In the genomic region with DNA sequence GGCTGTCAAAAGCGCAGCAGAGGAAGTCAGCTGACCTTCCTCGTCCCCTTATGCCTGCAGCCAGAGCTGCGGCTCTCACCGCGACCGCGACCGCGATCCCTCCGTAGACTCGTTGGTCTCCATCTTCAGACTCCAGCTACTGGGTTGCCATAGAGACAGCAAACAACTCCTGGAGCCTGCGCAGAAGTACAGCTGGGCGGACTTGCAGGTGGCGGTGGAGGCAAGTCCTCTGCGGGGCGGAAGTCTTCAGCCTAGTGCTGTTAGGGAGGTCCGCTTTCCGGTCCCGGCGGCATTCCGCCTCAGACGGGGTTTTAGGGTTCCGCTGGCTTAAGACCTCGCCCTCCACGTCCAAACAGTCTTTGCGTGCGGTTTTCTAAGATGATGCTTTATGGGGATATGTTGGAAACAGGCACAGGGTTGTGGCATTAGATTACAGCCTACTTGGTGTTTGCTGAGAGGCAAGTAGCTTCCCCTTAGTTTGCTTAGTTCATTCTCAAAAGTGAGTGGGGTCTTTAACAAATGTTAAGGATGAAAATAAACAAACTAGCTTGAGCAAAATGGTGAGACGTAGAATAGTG, we compare ENCODE assay signal across 9 cellular contexts. TPM values are rescaled to one million over a fixed set of nuclear protein-coding genes. Genes with fewer than 3 reads are reported as not detected.
DNase-seq lines count a peak whose midpoint lies in the region; ATAC-seq and TF ChIP-seq lines count a peak whose summit lies in the region.
"Had no signal": no experiment of that assay in that cellular context is flagged by ENCODE, and none has a peak within 500 bp of the region (broad histone marks: within the 10 kb centered on the region; RNA-seq: fewer than 3 reads in every experiment).

A gene with protein sequence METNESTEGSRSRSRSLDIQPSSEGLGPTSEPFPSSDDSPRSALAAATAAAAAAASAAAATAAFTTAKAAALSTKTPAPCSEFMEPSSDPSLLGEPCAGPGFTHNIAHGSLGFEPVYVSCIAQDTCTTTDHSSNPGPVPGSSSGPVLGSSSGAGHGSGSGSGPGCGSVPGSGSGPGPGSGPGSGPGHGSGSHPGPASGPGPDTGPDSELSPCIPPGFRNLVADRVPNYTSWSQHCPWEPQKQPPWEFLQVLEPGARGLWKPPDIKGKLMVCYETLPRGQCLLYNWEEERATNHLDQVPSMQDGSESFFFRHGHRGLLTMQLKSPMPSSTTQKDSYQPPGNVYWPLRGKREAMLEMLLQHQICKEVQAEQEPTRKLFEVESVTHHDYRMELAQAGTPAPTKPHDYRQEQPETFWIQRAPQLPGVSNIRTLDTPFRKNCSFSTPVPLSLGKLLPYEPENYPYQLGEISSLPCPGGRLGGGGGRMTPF (minus strand): TSS at position 238 of the 578 bp plus-strand sequence. CDS start 115 bp downstream, at position 123.

- H3K27me3 ChIP-seq in BE2C (no peaks in the 10 kb centered on the region), liver (ENCODE audit: control insufficient read depth in 4 of 4, insufficient read depth in 4 of 4, low read length in 3 of 4) (no peaks in the 10 kb centered on the region)

- peak within 1 kb of the TSS; percentile 71 for H3K4me3 ChIP-seq in BE2C (ENCODE audit: low read depth, low read length)
- peak within 1 kb of the TSS; percentile 45 to 62 (median 49) for H3K4me3 ChIP-seq in liver (ENCODE audit: low read depth in 1 of 3, low read length in 3 of 3)

- DNase-seq in BE2C, result peak; percentile 92
- peak; percentile 97 for DNase-seq in GM19240 (ENCODE audit: insufficient read length, low spot score)
- DNase-seq in NCI-H524 (lab: John Stamatoyannopoulos, UW), result peak; percentile 87 to 95
- peak; percentile 71 to 92 for DNase-seq in activated CD4-positive, alpha-beta T cell treated with anti-CD3 and anti-CD28 coated beads, Interleukin-2, amount 50 U/mL, for 24 hours (ENCODE audit: low read depth in 1 of 2, low spot score in 1 of 2)
- DNase-seq in dermis blood vessel endothelial cell, result peak; percentile 94
- DNase-seq in stimulated activated CD4-positive, alpha-beta T cell treated with anti-CD3 and anti-CD28 coated beads, Interleukin-4, amount 100 ng/mL, for 1 hour, result peak; percentile 89

- peak within 1 kb of the TSS in 1 of 2 donors; percentile 37 for H3K9ac ChIP-seq in liver (ENCODE audit: low read depth in 1 of 2, low read length in 2 of 2)

- no peaks in the 10 kb centered on the region for H3K9me3 ChIP-seq in BE2C
- no peaks in the 10 kb centered on the region for H3K9me3 ChIP-seq in liver (ENCODE audit: control insufficient read depth in 4 of 4, low read length in 3 of 4)

- TF ChIP-seq RAD21 in liver (IDR thresholded peaks at IDR 0.05), result peak in 1 of 2 donors; percentile 30

- ATAC-seq in HG03457 (IDR thresholded peaks at IDR 0.05; ENCODE audit: unreplicated experiment), result peak; percentile 55

- 7% methylated on average over 28 of the region's 28 CpGs for WGBS in liver

- H3K36me3 ChIP-seq in BE2C, result no peaks in the 10 kb centered on the region
- peaks cover 0 to 11% (median 5%) of the 10 kb centered on the region in 4 donors for H3K36me3 ChIP-seq in liver (ENCODE audit: control insufficient read depth in 4 of 4, insufficient read depth in 3 of 4, low read depth in 1 of 4, low read length in 3 of 4)

- peak within 1 kb of the TSS; percentile 64 to 100 for H3K27ac ChIP-seq in liver (ENCODE audit: low read depth in 1 of 2, low read length in 2 of 2)

- no peak for TF ChIP-seq CTCF in BE2C (IDR thresholded peaks at IDR 0.05; ENCODE audit: low read depth, low read length)
- no peak for TF ChIP-seq CTCF in liver (IDR thresholded peaks at IDR 0.05; ENCODE audit: low read depth, low read length, missing input control)

- H3K4me1 ChIP-seq in BE2C, result peaks cover 8% of the 10 kb centered on the region
- H3K4me1 ChIP-seq in liver (ENCODE audit: control insufficient read depth in 4 of 4, insufficient read depth in 4 of 4, low read length in 3 of 4), result peaks cover 16 to 39% (median 35%) of the 10 kb centered on the region in 4 donors

TF ChIP-seq in liver, 16 proteins besides CTCF, POLR2A, EP300 and RAD21:
- TF ChIP-seq, protein P1, sequence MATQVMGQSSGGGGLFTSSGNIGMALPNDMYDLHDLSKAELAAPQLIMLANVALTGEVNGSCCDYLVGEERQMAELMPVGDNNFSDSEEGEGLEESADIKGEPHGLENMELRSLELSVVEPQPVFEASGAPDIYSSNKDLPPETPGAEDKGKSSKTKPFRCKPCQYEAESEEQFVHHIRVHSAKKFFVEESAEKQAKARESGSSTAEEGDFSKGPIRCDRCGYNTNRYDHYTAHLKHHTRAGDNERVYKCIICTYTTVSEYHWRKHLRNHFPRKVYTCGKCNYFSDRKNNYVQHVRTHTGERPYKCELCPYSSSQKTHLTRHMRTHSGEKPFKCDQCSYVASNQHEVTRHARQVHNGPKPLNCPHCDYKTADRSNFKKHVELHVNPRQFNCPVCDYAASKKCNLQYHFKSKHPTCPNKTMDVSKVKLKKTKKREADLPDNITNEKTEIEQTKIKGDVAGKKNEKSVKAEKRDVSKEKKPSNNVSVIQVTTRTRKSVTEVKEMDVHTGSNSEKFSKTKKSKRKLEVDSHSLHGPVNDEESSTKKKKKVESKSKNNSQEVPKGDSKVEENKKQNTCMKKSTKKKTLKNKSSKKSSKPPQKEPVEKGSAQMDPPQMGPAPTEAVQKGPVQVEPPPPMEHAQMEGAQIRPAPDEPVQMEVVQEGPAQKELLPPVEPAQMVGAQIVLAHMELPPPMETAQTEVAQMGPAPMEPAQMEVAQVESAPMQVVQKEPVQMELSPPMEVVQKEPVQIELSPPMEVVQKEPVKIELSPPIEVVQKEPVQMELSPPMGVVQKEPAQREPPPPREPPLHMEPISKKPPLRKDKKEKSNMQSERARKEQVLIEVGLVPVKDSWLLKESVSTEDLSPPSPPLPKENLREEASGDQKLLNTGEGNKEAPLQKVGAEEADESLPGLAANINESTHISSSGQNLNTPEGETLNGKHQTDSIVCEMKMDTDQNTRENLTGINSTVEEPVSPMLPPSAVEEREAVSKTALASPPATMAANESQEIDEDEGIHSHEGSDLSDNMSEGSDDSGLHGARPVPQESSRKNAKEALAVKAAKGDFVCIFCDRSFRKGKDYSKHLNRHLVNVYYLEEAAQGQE (IDR thresholded peaks at IDR 0.05), result no peak
- TF ChIP-seq NR2F2 (IDR thresholded peaks at IDR 0.05) (peak; percentile 22), JUND (IDR thresholded peaks at IDR 0.05) (no peak), RXRA (IDR thresholded peaks at IDR 0.05) (peak in 1 of 2 donors; percentile 23), YY1 (IDR thresholded peaks at IDR 0.05) (peak; percentile 67), GABPA (IDR thresholded peaks at IDR 0.05 in 1 of 2, conservative IDR thresholded peaks at IDR 0.05 in 1 of 2) (peak; percentile 90 to 92), HNF4A (conservative IDR thresholded peaks at IDR 0.05) (peak in 1 of 2 donors; percentile 5), SP1 (IDR thresholded peaks at IDR 0.05) (peak; percentile 61)
- TF ChIP-seq, protein P2, sequence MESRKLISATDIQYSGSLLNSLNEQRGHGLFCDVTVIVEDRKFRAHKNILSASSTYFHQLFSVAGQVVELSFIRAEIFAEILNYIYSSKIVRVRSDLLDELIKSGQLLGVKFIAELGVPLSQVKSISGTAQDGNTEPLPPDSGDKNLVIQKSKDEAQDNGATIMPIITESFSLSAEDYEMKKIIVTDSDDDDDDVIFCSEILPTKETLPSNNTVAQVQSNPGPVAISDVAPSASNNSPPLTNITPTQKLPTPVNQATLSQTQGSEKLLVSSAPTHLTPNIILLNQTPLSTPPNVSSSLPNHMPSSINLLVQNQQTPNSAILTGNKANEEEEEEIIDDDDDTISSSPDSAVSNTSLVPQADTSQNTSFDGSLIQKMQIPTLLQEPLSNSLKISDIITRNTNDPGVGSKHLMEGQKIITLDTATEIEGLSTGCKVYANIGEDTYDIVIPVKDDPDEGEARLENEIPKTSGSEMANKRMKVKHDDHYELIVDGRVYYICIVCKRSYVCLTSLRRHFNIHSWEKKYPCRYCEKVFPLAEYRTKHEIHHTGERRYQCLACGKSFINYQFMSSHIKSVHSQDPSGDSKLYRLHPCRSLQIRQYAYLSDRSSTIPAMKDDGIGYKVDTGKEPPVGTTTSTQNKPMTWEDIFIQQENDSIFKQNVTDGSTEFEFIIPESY (IDR thresholded peaks at IDR 0.05), result no peak

RNA-seq across cellular contexts. Expression of the gene that starts here (rescaled TPM):
- 1.7 TPM for polyA plus RNA-seq in BE2C (2012; ENCODE audit: insufficient read depth, insufficient read length, low read depth)
- 0.19 TPM in 1 of 2 replicates, not detected in the other for total RNA-seq in dermis blood vessel endothelial cell
- total RNA-seq in liver, result under 1 TPM; 0.25 to 0.56 TPM
- under 1 TPM; 0.14 TPM for polyA plus RNA-seq in liver
- total RNA-seq: dermis microvascular lymphatic vessel endothelial cell had no signal

Comparison
In these comparisons a context has a peak if more than half of its experiments do, and no peak if none do; other contexts are left out.
1. Peak in every context shown above with its lines: DNase-seq, ATAC-seq, H3K4me3 ChIP-seq and H3K27ac ChIP-seq.
2. Peak in DNase-seq in dermis blood vessel endothelial cell; RNA of the gene not detected or under 1 TPM.